Comparison of ENCODE assay signal across 1 cellular context in genomic region chr11:8283510-8284272, GRCh38.
TF ChIP-seq lines count a peak whose summit lies in the region.

No MANE protein-coding gene starts in this region.

TF ChIP-seq in HepG2, 621 proteins besides CTCF, POLR2A, EP300 and RAD21:
- TF ChIP-seq SRSF4 (IDR thresholded peaks at IDR 0.05; ENCODE audit: low read depth, low read length, poor library complexity, severe bottlenecking) (no peak), MIXL1 (CRISPR knock-in tag; IDR thresholded peaks at IDR 0.05) (no peak), ZNF572 (CRISPR knock-in tag; IDR thresholded peaks at IDR 0.05) (no peak), SNAPC4 (CRISPR knock-in tag; IDR thresholded peaks at IDR 0.05) (no peak), ZMAT3 (CRISPR knock-in tag; conservative IDR thresholded peaks at IDR 0.05) (no peak), ZNF670 (CRISPR knock-in tag; IDR thresholded peaks at IDR 0.05; ENCODE audit: borderline replicate concordance) (no peak), ZBTB21 (CRISPR knock-in tag; IDR thresholded peaks at IDR 0.05) (no peak), ZNF556 (CRISPR knock-in tag; IDR thresholded peaks at IDR 0.05; ENCODE audit: borderline replicate concordance) (no peak), NR0B2 (CRISPR knock-in tag; IDR thresholded peaks at IDR 0.05) (no peak), MBD4 (IDR thresholded peaks at IDR 0.05; ENCODE audit: borderline replicate concordance, low read length) (no peak), DNMT3B (CRISPR knock-in tag; conservative IDR thresholded peaks at IDR 0.05) (no peak), ZNF224 (CRISPR knock-in tag; IDR thresholded peaks at IDR 0.05) (no peak), LCORL (IDR thresholded peaks at IDR 0.05) (no peak), LCORL (CRISPR knock-in tag; IDR thresholded peaks at IDR 0.05) (no peak), ZNF788 (CRISPR knock-in tag; IDR thresholded peaks at IDR 0.05; ENCODE audit: borderline replicate concordance) (no peak), ZNF740 (CRISPR knock-in tag; IDR thresholded peaks at IDR 0.05) (no peak), ZNF30 (CRISPR knock-in tag; IDR thresholded peaks at IDR 0.05) (no peak), GATAD1 (CRISPR knock-in tag; IDR thresholded peaks at IDR 0.05) (no peak), ZNF432 (CRISPR knock-in tag; IDR thresholded peaks at IDR 0.05; ENCODE audit: borderline replicate concordance) (no peak)
